In the genomic region with DNA sequence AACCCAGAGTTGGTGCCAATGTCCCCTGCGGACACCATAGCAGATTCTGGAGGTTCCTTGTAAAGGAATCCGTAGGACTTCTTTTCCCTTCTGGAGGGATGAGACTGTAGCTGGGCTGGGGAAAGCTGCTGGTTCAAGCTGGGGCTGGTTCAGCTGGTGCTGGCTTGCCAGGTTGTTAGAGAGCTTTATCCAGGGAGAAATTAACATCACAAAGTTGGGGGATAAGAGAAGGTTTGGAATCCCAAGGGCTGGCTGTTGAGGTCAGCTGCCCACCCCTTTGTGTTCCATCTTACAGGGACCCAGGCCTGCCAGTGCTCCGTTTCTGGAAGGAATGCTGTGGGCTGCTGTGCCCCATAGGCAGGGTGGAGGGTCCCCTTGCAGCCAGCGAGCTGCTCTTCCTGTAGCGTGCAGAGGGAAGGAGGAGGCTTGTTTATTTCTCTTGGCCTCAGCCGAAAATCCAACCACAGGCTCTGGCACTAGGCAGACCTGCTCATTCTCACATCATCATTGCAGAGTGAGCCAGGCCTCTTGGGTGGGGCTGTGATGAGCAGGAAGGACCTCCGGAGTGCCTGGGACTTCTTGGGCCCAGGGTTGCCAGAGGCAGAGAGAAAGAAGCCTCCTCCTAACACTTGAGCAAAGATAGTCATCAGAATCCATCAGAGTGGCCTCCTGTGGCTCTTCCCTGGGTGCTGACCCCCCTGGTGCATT, we compare ENCODE assay signal across 9 cellular contexts.
DNase-seq lines count a peak whose midpoint lies in the region; ATAC-seq and TF ChIP-seq lines count a peak whose summit lies in the region.
"Had no signal": no experiment of that assay in that cellular context is flagged by ENCODE, and none has a peak within 500 bp of the region (broad histone marks: within the 10 kb centered on the region; RNA-seq: fewer than 3 reads in every experiment).

No MANE protein-coding gene starts in this region.

- H3K9me3 Mint-ChIP-seq in nephron progenitor cell = no peaks in the 10 kb centered on the region
- H3K9me3 Mint-ChIP-seq: IgD-negative memory B cell had no signal

- 37% methylated on average over 3 of the region's 7 CpGs for WGBS in esophagus muscularis mucosa

- H3K4me3 ChIP-seq in WI38 (ENCODE audit: low read depth, low read length) (peak overlapping the region; percentile 24; the same call in 1 of the 2 replicates), esophagus muscularis mucosa (peak overlapping the region in 1 of 4 donors; percentile 17)

- no peak for ATAC-seq in GM18861 (IDR thresholded peaks at IDR 0.05; ENCODE audit: unreplicated experiment)

- H3K36me3 Mint-ChIP-seq in nephron progenitor cell (ENCODE audit: low read depth) = no peaks in the 10 kb centered on the region
- H3K36me3 Mint-ChIP-seq: IgD-negative memory B cell had no signal

- no peak overlapping the region for H3K27ac Mint-ChIP-seq in nephron progenitor cell

- peaks cover 86 to 99% (median 97%) of the 10 kb centered on the region in 4 donors for H3K4me1 ChIP-seq in esophagus muscularis mucosa

- peak overlapping the region; percentile 23 for H3K4me3 Mint-ChIP-seq in nephron progenitor cell

- H3K27ac ChIP-seq in esophagus muscularis mucosa (replicated peaks in 1 of 4) = peak overlapping the region; percentile 99 to 100 (median 99)

- no peak for TF ChIP-seq EP300 in esophagus muscularis mucosa (IDR thresholded peaks at IDR 0.05)

- H3K4me1 Mint-ChIP-seq in nephron progenitor cell = peaks cover 90% of the 10 kb centered on the region

- no peaks in the 10 kb centered on the region for H3K27me3 ChIP-seq in esophagus muscularis mucosa

- intact Hi-C loops in esophagus muscularis mucosa (cut with DNase I) = no loop called here

- DNase-seq in GM04503 (ENCODE audit: low read depth) (peak; percentile 96), esophagus muscularis mucosa (ENCODE audit: extremely low spot score) (no peak), nephron progenitor cell (no peak), superior temporal gyrus (ENCODE audit: extremely low spot score) (no peak), NCI-H1694 (lab: John Stamatoyannopoulos, UW) (no peak), DMS 273 treated with DMSO at 0.1 percent for 48 hours (lab: John Stamatoyannopoulos, UW) (no peak)

- no peaks in the 10 kb centered on the region for H3K9me3 ChIP-seq in esophagus muscularis mucosa

- TF ChIP-seq POLR2A in esophagus muscularis mucosa (IDR thresholded peaks at IDR 0.05; ENCODE audit: low read depth) = no peak

- no peaks in the 10 kb centered on the region for H3K36me3 ChIP-seq in esophagus muscularis mucosa

- peaks cover 3% of the 10 kb centered on the region for H3K27me3 Mint-ChIP-seq in nephron progenitor cell (ENCODE audit: low read depth, poor library complexity)
- H3K27me3 Mint-ChIP-seq: IgD-negative memory B cell had no signal

- TF ChIP-seq CTCF in WI38 (IDR thresholded peaks at IDR 0.05; ENCODE audit: low read depth, low read length) (no peak), esophagus muscularis mucosa (IDR thresholded peaks at IDR 0.05) (no peak), nephron progenitor cell (IDR thresholded peaks at IDR 0.05) (no peak)
